8 cellular contexts compared by ENCODE assay signal in the genomic region with DNA sequence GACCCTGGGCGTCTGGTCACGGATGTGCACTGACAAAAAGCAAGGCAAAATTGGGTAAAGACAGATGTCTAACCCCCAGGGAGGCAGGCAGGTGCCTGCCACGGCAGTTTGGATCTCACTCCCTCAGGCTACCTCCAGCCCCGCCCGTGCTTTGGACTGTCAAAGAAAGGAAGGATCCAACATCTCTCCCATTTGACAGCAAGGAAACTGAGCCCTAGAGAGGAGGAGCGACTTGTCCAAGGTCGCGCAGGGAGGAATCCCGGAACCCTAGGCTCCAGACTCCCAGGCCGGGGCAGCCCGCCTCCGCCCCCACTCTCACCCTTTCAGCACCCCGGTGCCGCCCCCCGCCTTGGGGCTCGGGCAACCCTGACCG. TPM values are rescaled to one million over a fixed set of nuclear protein-coding genes. Genes with fewer than 3 reads are reported as not detected.
DNase-seq lines count a peak whose midpoint lies in the region; ATAC-seq and TF ChIP-seq lines count a peak whose summit lies in the region.

No MANE protein-coding gene starts in this region.

- H3K9me3 Mint-ChIP-seq in glutamatergic neuron (ENCODE audit: unreplicated experiment) = no peaks in the 10 kb centered on the region

- peak overlapping the region; percentile 86 for H3K4me3 Mint-ChIP-seq in glutamatergic neuron (ENCODE audit: unreplicated experiment)

- H3K9me3 ChIP-seq in DOHH2 (ENCODE audit: control insufficient read depth, insufficient read depth, low read length) (no peaks in the 10 kb centered on the region), gastrocnemius medialis (no peaks in the 10 kb centered on the region)

- TF ChIP-seq CTCF in DOHH2 (IDR thresholded peaks at IDR 0.05; ENCODE audit: low read depth, low read length, poor library complexity, severe bottlenecking) (no peak), VCaP (conservative IDR thresholded peaks at IDR 0.05) (no peak), glutamatergic neuron (IDR thresholded peaks at IDR 0.05; ENCODE audit: partially characterized antibody, unreplicated experiment) (no peak), gastrocnemius medialis (IDR thresholded peaks at IDR 0.05 in 4 of 5, conservative IDR thresholded peaks at IDR 0.05 in 1 of 5) (no peak)

- H3K36me3 Mint-ChIP-seq in glutamatergic neuron (ENCODE audit: unreplicated experiment) = no peaks in the 10 kb centered on the region

- H3K27me3 ChIP-seq in DOHH2 (ENCODE audit: control insufficient read depth, low read length) (no peaks in the 10 kb centered on the region), gastrocnemius medialis (no peaks in the 10 kb centered on the region)

- H3K4me1 Mint-ChIP-seq in glutamatergic neuron (ENCODE audit: low read depth, unreplicated experiment) = peaks cover 5% of the 10 kb centered on the region

- peaks cover 11% of the 10 kb centered on the region for H3F3A ChIP-seq in DOHH2 (ENCODE audit: control insufficient read depth, insufficient read depth)

- in situ Hi-C loops in gastrocnemius medialis (cut with MboI; ENCODE audit: low sequenced_read_pairs in 4 of 4) = loop anchor here (5.0 to 25.0 kb wide), 3 partner anchors 197 to 204 kb away; a partner anchor contains a TSS

- H3K36me3 ChIP-seq in DOHH2 (ENCODE audit: control insufficient read depth, low read length) (peaks cover 46% of the 10 kb centered on the region), gastrocnemius medialis (peaks cover 0 to 36% of the 10 kb centered on the region in 2 donors)

- peak overlapping the region; percentile 97 for H3K4me3 ChIP-seq in DOHH2 (ENCODE audit: low read length)
- peak overlapping the region; percentile 63 to 85 (median 80) for H3K4me3 ChIP-seq in gastrocnemius medialis

- TF ChIP-seq POLR2A in gastrocnemius medialis (IDR thresholded peaks at IDR 0.05) = no peak

- H3K4me1 ChIP-seq in DOHH2 (ENCODE audit: control insufficient read depth, low read length) (peaks cover 31% of the 10 kb centered on the region), gastrocnemius medialis (peaks cover 17 to 21% of the 10 kb centered on the region in 2 donors)

- peak overlapping the region; percentile 85 for H3K27ac ChIP-seq in DOHH2 (ENCODE audit: low read depth, low read length)
- peak overlapping the region; percentile 94 for H3K27ac ChIP-seq in VCaP
- peak overlapping the region; percentile 91 to 95 (median 93) for H3K27ac ChIP-seq in gastrocnemius medialis

- ATAC-seq in GM19438 (IDR thresholded peaks at IDR 0.05; ENCODE audit: low read depth, unreplicated experiment) = peak; percentile 24
- ATAC-seq in HG03439 (IDR thresholded peaks at IDR 0.05; ENCODE audit: unreplicated experiment) = peak; percentile 37
- ATAC-seq in gastrocnemius medialis = peak; percentile 45 to 49

- H3K79me2 ChIP-seq in DOHH2 (ENCODE audit: control insufficient read depth, low read length) = peaks cover 24% of the 10 kb centered on the region

- intact Hi-C loops in gastrocnemius medialis (cut with DNase I; ENCODE audit: low total_unique reads) = loop anchor here (2.0 to 5.0 kb wide), 4 partner anchors 170 to 322 kb away; a partner anchor contains a TSS

- H4K20me1 ChIP-seq in DOHH2 (ENCODE audit: control insufficient read depth, insufficient read depth, low read depth, low read length) = no peaks in the 10 kb centered on the region

- peak overlapping the region; percentile 83 for H3K4me2 ChIP-seq in DOHH2 (ENCODE audit: low read length)

- peaks cover 4% of the 10 kb centered on the region for H3K27me3 Mint-ChIP-seq in glutamatergic neuron (ENCODE audit: unreplicated experiment)

- DNase-seq in glutamatergic neuron = no peak
- no peak for DNase-seq in gastrocnemius medialis
- DNase-seq in SW480 (ENCODE audit: low spot score) = no peak
- DNase-seq in OCI-M2 (lab: John Stamatoyannopoulos, UW; ENCODE audit: unreplicated experiment) = no peak

- no peaks in the 10 kb centered on the region for H3K9me2 ChIP-seq in DOHH2 (replicated peaks; ENCODE audit: control insufficient read depth, low read length)

- peak overlapping the region; percentile 59 for H3K27ac Mint-ChIP-seq in glutamatergic neuron (ENCODE audit: unreplicated experiment)

RNA-seq across cellular contexts. Expression of a gene that starts 0.4 kb away (rescaled TPM):
- total RNA-seq in glutamatergic neuron (ENCODE audit: unreplicated experiment) (18.3 TPM), gastrocnemius medialis (10 to 100 TPM; 12.2 to 20.5 (median 18.6) TPM)
